Comparison of ENCODE assay signal across 19 cellular contexts in genomic region chr5:181233436-181234115, GRCh38. TPM values are rescaled to one million over a fixed set of nuclear protein-coding genes. Genes with fewer than 3 reads are reported as not detected.
DNase-seq lines count a peak whose midpoint lies in the region; ATAC-seq and TF ChIP-seq lines count a peak whose summit lies in the region.
"Had no signal": no experiment of that assay in that cellular context is flagged by ENCODE, and none has a peak within 500 bp of the region (broad histone marks: within the 10 kb centered on the region; RNA-seq: fewer than 3 reads in every experiment).

No MANE protein-coding gene starts in this region.

- H3K4me1 Mint-ChIP-seq in CD14-positive monocyte: peaks cover 5% of the 10 kb centered on the region
- H3K4me1 Mint-ChIP-seq in activated CD8-positive, alpha-beta T cell treated with anti-CD3 and anti-CD28 coated beads for 36 hours (ENCODE audit: low read depth): peaks cover 31% of the 10 kb centered on the region

- no peaks in the 10 kb centered on the region for H3K27me3 Mint-ChIP-seq in CD14-positive monocyte (ENCODE audit: low read depth in 3 of 3)
- H3K27me3 Mint-ChIP-seq in activated CD8-positive, alpha-beta T cell treated with anti-CD3 and anti-CD28 coated beads for 36 hours: no peaks in the 10 kb centered on the region
- H3K27me3 Mint-ChIP-seq: activated CD4-positive, alpha-beta T cell treated with anti-CD3 and anti-CD28 coated beads, Interleukin-2, amount 10 ng/mL, durations not matched to agents 7 days and 5 days; IgD-negative memory B cell; naive B cell had no signal

- no peak overlapping the region for H3K4me3 Mint-ChIP-seq in CD14-positive monocyte
- no peak overlapping the region for H3K4me3 Mint-ChIP-seq in activated CD8-positive, alpha-beta T cell treated with anti-CD3 and anti-CD28 coated beads for 36 hours
- H3K4me3 Mint-ChIP-seq: activated CD4-positive, alpha-beta T cell treated with anti-CD3 and anti-CD28 coated beads, Interleukin-2, amount 10 ng/mL, durations not matched to agents 7 days and 5 days; T-helper 1 cell treated with Interleukin-12 subunit alpha and Interleukin-12 subunit beta and Interleukin-4 antibody, amounts not matched to agents 30 μg/mL and 1 μg/mL, for 36 hours had no signal

- CTCF ChIA-PET in activated CD8-positive, alpha-beta T cell treated with anti-CD3 and anti-CD28 coated beads for 36 hours (lab: Charles Lee): no interaction called here

- TF ChIP-seq POLR2A in GM19193 (IDR thresholded peaks at IDR 0.05; ENCODE audit: extremely low read depth, insufficient read depth, insufficient read length): peak; percentile 1

- DNase-seq in CD14-positive monocyte (ENCODE audit: low spot score) (no peak), mesenteric fat pad (ENCODE audit: low spot score) (peak; percentile 60), foreskin melanocyte (no peak), NCI-H2081 treated with DMSO at 0.1 percent for 48 hours (lab: John Stamatoyannopoulos, UW) (no peak)
- no peak for DNase-seq in activated CD8-positive, alpha-beta T cell treated with anti-CD3 and anti-CD28 coated beads for 36 hours
- no peak for DNase-seq in activated CD4-positive, alpha-beta T cell treated with anti-CD3 and anti-CD28 coated beads, Interleukin-2, amount 50 U/mL, for 4 hours
- DNase-seq: activated CD4-positive, alpha-beta T cell treated with anti-CD3 and anti-CD28 coated beads, Interleukin-2, amount 10 ng/mL, durations not matched to agents 7 days and 5 days; BE2C; cortex of kidney; hippocampal formation; left lung; naive B cell; NCI-H1417 treated with DMSO at 0.1 percent for 48 hours; NCI-H510A; stimulated activated CD4-positive, alpha-beta T cell treated with anti-CD3 and anti-CD28 coated beads, Interleukin-4, amount 100 ng/mL, for 1 hour had no signal

- POLR2A ChIA-PET in activated CD8-positive, alpha-beta T cell treated with anti-CD3 and anti-CD28 coated beads for 36 hours (lab: Charles Lee): interaction anchor here (0.8 to 35.9 kb wide), 4 partner anchors 1 to 43 kb away, joined by 3 to 746 read pairs (median 380); partner anchors contain the start of genes RACK1, TRIM41 and TRIM52

- intact Hi-C loops in CD14-positive monocyte (cut with micrococcal nuclease): no loop called here
- intact Hi-C loops in activated CD8-positive, alpha-beta T cell treated with anti-CD3 and anti-CD28 coated beads for 36 hours (cut with micrococcal nuclease): no loop called here

- TF ChIP-seq CTCF in CD14-positive monocyte (IDR thresholded peaks at IDR 0.05): no peak
- TF ChIP-seq CTCF in activated CD8-positive, alpha-beta T cell treated with anti-CD3 and anti-CD28 coated beads for 36 hours (IDR thresholded peaks at IDR 0.05): no peak

- ATAC-seq in activated CD8-positive, alpha-beta T cell treated with anti-CD3 and anti-CD28 coated beads for 36 hours: no peak
- no peak for ATAC-seq in HG02623 (IDR thresholded peaks at IDR 0.05; ENCODE audit: unreplicated experiment)
- ATAC-seq: left lung had no signal

- peaks cover 78 to 91% of the 10 kb centered on the region in 2 donors for H3K36me3 Mint-ChIP-seq in CD14-positive monocyte
- peaks cover 59% of the 10 kb centered on the region for H3K36me3 Mint-ChIP-seq in activated CD8-positive, alpha-beta T cell treated with anti-CD3 and anti-CD28 coated beads for 36 hours (ENCODE audit: low read depth)

- peak overlapping the region in 6 of 7 donors; percentile 17 to 70 (median 44) for H3K27ac Mint-ChIP-seq in CD14-positive monocyte
- H3K27ac Mint-ChIP-seq in activated CD8-positive, alpha-beta T cell treated with anti-CD3 and anti-CD28 coated beads for 36 hours: peak overlapping the region; percentile 31
- H3K27ac Mint-ChIP-seq: activated CD4-positive, alpha-beta T cell treated with anti-CD3 and anti-CD28 coated beads, Interleukin-2, amount 10 ng/mL, durations not matched to agents 7 days and 5 days; T-helper 1 cell treated with Interleukin-12 subunit alpha and Interleukin-12 subunit beta and Interleukin-4 antibody, amounts not matched to agents 30 μg/mL and 1 μg/mL, for 36 hours had no signal

- peaks cover 0 to 1% (median 0%) of the 10 kb centered on the region in 7 donors for H3K9me3 Mint-ChIP-seq in CD14-positive monocyte
- H3K9me3 Mint-ChIP-seq in activated CD8-positive, alpha-beta T cell treated with anti-CD3 and anti-CD28 coated beads for 36 hours: no peaks in the 10 kb centered on the region
- H3K9me3 Mint-ChIP-seq: activated CD4-positive, alpha-beta T cell treated with anti-CD3 and anti-CD28 coated beads, Interleukin-2, amount 10 ng/mL, durations not matched to agents 7 days and 5 days; IgD-negative memory B cell; naive B cell; T-helper 1 cell treated with Interleukin-12 subunit alpha and Interleukin-12 subunit beta and Interleukin-4 antibody, amounts not matched to agents 30 μg/mL and 1 μg/mL, for 36 hours had no signal

RNA-seq across cellular contexts. Expression of gene RACK1, which starts 10.1 kb away (rescaled TPM):
- polyA plus RNA-seq in CD14-positive monocyte: 1,000 to 10,000 TPM; 1,150 to 1,195 TPM
- 1,000 to 10,000 TPM; 2,759 to 2,801 TPM for total RNA-seq in activated CD8-positive, alpha-beta T cell treated with anti-CD3 and anti-CD28 coated beads for 36 hours
- total RNA-seq in mesenteric fat pad: 1,262 TPM

RNA-seq across cellular contexts. Expression of gene TRIM41, which starts 10.5 kb away (rescaled TPM):
- polyA plus RNA-seq in CD14-positive monocyte: under 1 TPM; 0.12 to 0.24 TPM
- total RNA-seq in activated CD8-positive, alpha-beta T cell treated with anti-CD3 and anti-CD28 coated beads for 36 hours: 10 to 100 TPM; 30.6 to 31.5 TPM
- total RNA-seq in mesenteric fat pad: 22.1 TPM

RNA-seq across cellular contexts. Expression of gene TRIM52, which starts 27.4 kb away (rescaled TPM):
- 1 to 10 TPM; 5.7 to 8.5 TPM for polyA plus RNA-seq in CD14-positive monocyte
- total RNA-seq in activated CD8-positive, alpha-beta T cell treated with anti-CD3 and anti-CD28 coated beads for 36 hours: 10 to 100 TPM; 13.2 to 13.8 TPM
- 9.5 TPM for total RNA-seq in mesenteric fat pad

RNA-seq across cellular contexts. Expression of gene TRIM7, which starts 28.6 kb away (rescaled TPM):
- 10 to 100 TPM; 10.3 to 12.8 TPM for polyA plus RNA-seq in CD14-positive monocyte
- 1 to 10 TPM; 1.1 to 3.0 TPM for total RNA-seq in activated CD8-positive, alpha-beta T cell treated with anti-CD3 and anti-CD28 coated beads for 36 hours
- total RNA-seq in mesenteric fat pad: 3.0 TPM
